10 cellular contexts compared by ENCODE assay signal in genomic region chr10:97549587-97550322, GRCh38. TPM values are rescaled to one million over a fixed set of nuclear protein-coding genes. Genes with fewer than 3 reads are reported as not detected.
DNase-seq lines count a peak whose midpoint lies in the region; ATAC-seq and TF ChIP-seq lines count a peak whose summit lies in the region.
"Had no signal": no experiment of that assay in that cellular context is flagged by ENCODE, and none has a peak within 500 bp of the region (broad histone marks: within the 10 kb centered on the region; RNA-seq: fewer than 3 reads in every experiment).

No MANE protein-coding gene starts in this region.

- H3K27ac Mint-ChIP-seq in Caco-2 (ENCODE audit: unreplicated experiment), result peak overlapping the region; percentile 39
- H3K27ac Mint-ChIP-seq: activated T-helper 1 cell treated with anti-CD3 and anti-CD28 coated beads, Interleukin-12 subunit alpha, Interleukin-12 subunit beta, Interleukin-2, Interleukin-4 antibody, amounts not matched to agents 30 ng/mL and 10 ng/mL and 1 ng/mL, durations not matched to agents 14 hours and 24 hours and 36 hours had no signal

- CTCF ChIA-PET in Caco-2 (lab: Charles Lee), result no interaction called here

- DNase-seq in Caco-2 (peak in 1 of 2 experiments; percentile 60), SK-N-DZ (ENCODE audit: low spot score) (peak; percentile 51), cardiac septum (ENCODE audit: low spot score) (peak; percentile 71), posterior cingulate gyrus (peak in 7 of 10 donors; percentile 52 to 94 (median 69)), NOMO-1 treated with dmso at 0.1 percent for 144 hours (lab: John Stamatoyannopoulos, UW; ENCODE audit: unreplicated experiment) (no peak), NK-92 (lab: John Stamatoyannopoulos, UW; ENCODE audit: unreplicated experiment) (no peak)
- no peak for DNase-seq in activated T-cell treated with anti-CD3 and anti-CD28 coated beads, Interleukin-2, amount 50 U/mL, for 4 hours
- DNase-seq: CD4-positive, alpha-beta memory T cell had no signal

- H3K4me1 Mint-ChIP-seq in Caco-2 (ENCODE audit: low read depth, unreplicated experiment), result peaks cover 12% of the 10 kb centered on the region
- no peaks in the 10 kb centered on the region for H3K4me1 Mint-ChIP-seq in activated T-cell treated with anti-CD3 and anti-CD28 coated beads, Interleukin-2, amount 50 U/mL, for 4 hours (ENCODE audit: low read depth)

- BruUV-seq in Caco-2 (replicated peaks; lab: Mats Ljungman, UMichigan), result no TSS peak

- intact Hi-C loops in Caco-2 (cut with micrococcal nuclease; ENCODE audit: unreplicated experiment) (no loop called here), cardiac septum (cut with DNase I) (loop anchor here (10.0 kb wide), 1 partner anchor 145 kb away; the partner anchor contains the start of gene RRP12), posterior cingulate gyrus (cut with DNase I) (no loop called here)

- H3K4me3 ChIP-seq in Caco-2 (ENCODE audit: low read depth, low read length), result no peak overlapping the region

- no peaks in the 10 kb centered on the region for H3K27me3 Mint-ChIP-seq in Caco-2 (ENCODE audit: insufficient read depth, unreplicated experiment)
- peaks cover 2% of the 10 kb centered on the region for H3K27me3 Mint-ChIP-seq in activated T-cell treated with anti-CD3 and anti-CD28 coated beads, Interleukin-2, amount 50 U/mL, for 4 hours (ENCODE audit: low read depth)
- H3K27me3 Mint-ChIP-seq: CD4-positive, alpha-beta memory T cell had no signal

- H3K36me3 Mint-ChIP-seq in Caco-2 (ENCODE audit: insufficient read depth, unreplicated experiment), result no peaks in the 10 kb centered on the region
- no peaks in the 10 kb centered on the region for H3K36me3 Mint-ChIP-seq in activated T-cell treated with anti-CD3 and anti-CD28 coated beads, Interleukin-2, amount 50 U/mL, for 4 hours (ENCODE audit: insufficient read depth)
- H3K36me3 Mint-ChIP-seq: CD4-positive, alpha-beta memory T cell had no signal

- H3K36me3 ChIP-seq in Caco-2 (ENCODE audit: control insufficient read depth, insufficient read depth, low read length), result no peaks in the 10 kb centered on the region

- H3K4me1 ChIP-seq in Caco-2, result peaks cover 6% of the 10 kb centered on the region; the same call in 1 of the 2 replicates

- no peak for ATAC-seq in HG03175 (IDR thresholded peaks at IDR 0.05; ENCODE audit: unreplicated experiment)
- no peak for ATAC-seq in activated T-cell treated with anti-CD3 and anti-CD28 coated beads, Interleukin-2, amount 50 U/mL, for 4 hours

- H3K27me3 ChIP-seq in Caco-2 (replicated peaks; ENCODE audit: control insufficient read depth, insufficient read depth, low read length), result no peaks in the 10 kb centered on the region

- no peaks in the 10 kb centered on the region for H3K9me3 Mint-ChIP-seq in Caco-2 (ENCODE audit: unreplicated experiment)
- H3K9me3 Mint-ChIP-seq in activated T-cell treated with anti-CD3 and anti-CD28 coated beads, Interleukin-2, amount 50 U/mL, for 4 hours, result no peaks in the 10 kb centered on the region
- H3K9me3 Mint-ChIP-seq: activated T-helper 1 cell treated with anti-CD3 and anti-CD28 coated beads, Interleukin-12 subunit alpha, Interleukin-12 subunit beta, Interleukin-2, Interleukin-4 antibody, amounts not matched to agents 30 ng/mL and 10 ng/mL and 1 ng/mL, durations not matched to agents 14 hours and 24 hours and 36 hours; CD4-positive, alpha-beta memory T cell had no signal

- H3K9me3 ChIP-seq in Caco-2, result no peaks in the 10 kb centered on the region

- TF ChIP-seq CTCF in Caco-2 (IDR thresholded peaks at IDR 0.05; ENCODE audit: insufficient read depth in 1 of 2, low read depth in 1 of 2, low read length in 1 of 2, severe bottlenecking in 1 of 2, unreplicated experiment in 1 of 2), result no peak

- H3K4me3 Mint-ChIP-seq in Caco-2 (ENCODE audit: unreplicated experiment), result no peak overlapping the region
- H3K4me3 Mint-ChIP-seq in activated T-cell treated with anti-CD3 and anti-CD28 coated beads, Interleukin-2, amount 50 U/mL, for 4 hours, result no peak overlapping the region
- H3K4me3 Mint-ChIP-seq: activated T-helper 1 cell treated with anti-CD3 and anti-CD28 coated beads, Interleukin-12 subunit alpha, Interleukin-12 subunit beta, Interleukin-2, Interleukin-4 antibody, amounts not matched to agents 30 ng/mL and 10 ng/mL and 1 ng/mL, durations not matched to agents 14 hours and 24 hours and 36 hours; CD4-positive, alpha-beta memory T cell had no signal

- POLR2A ChIA-PET in Caco-2 (lab: Charles Lee), result no interaction called here

RNA-seq across cellular contexts. Expression of gene ANKRD2, which starts 22.8 kb away (rescaled TPM):
- total RNA-seq in Caco-2 (2022) (0.23 TPM in 1 of 2 replicates, not detected in the other), cardiac septum (138 TPM)
- polyA plus RNA-seq in SK-N-DZ (2014; cell fraction: cytosol; rRNA removed), result not detected in 2 replicates
- polyA plus RNA-seq in SK-N-DZ (2014; cell fraction: nucleus; rRNA removed), result not detected in 2 replicates
- total RNA-seq in activated T-cell treated with anti-CD3 and anti-CD28 coated beads, Interleukin-2, amount 50 U/mL, for 4 hours, result not detected
- total RNA-seq: activated T-helper 1 cell treated with anti-CD3 and anti-CD28 coated beads, Interleukin-12 subunit alpha, Interleukin-12 subunit beta, Interleukin-2, Interleukin-4 antibody, amounts not matched to agents 30 ng/mL and 10 ng/mL and 1 ng/mL, durations not matched to agents 14 hours and 24 hours and 36 hours; CD4-positive, alpha-beta memory T cell had no signal
- polyA plus RNA-seq: CD4-positive, alpha-beta memory T cell had no signal

RNA-seq across cellular contexts. Expression of gene HOGA1, which starts 34.4 kb away (rescaled TPM):
- total RNA-seq in Caco-2 (2022), result 0.50 and 0.67 TPM in 2 replicates
- 4.3 and 6.6 TPM in 2 replicates for polyA plus RNA-seq in SK-N-DZ (2014; cell fraction: cytosol; rRNA removed)
- polyA plus RNA-seq in SK-N-DZ (2014; cell fraction: nucleus; rRNA removed), result 4.4 and 5.9 TPM in 2 replicates
- total RNA-seq in cardiac septum, result 20.4 TPM
- total RNA-seq in activated T-cell treated with anti-CD3 and anti-CD28 coated beads, Interleukin-2, amount 50 U/mL, for 4 hours, result not detected
- total RNA-seq: activated T-helper 1 cell treated with anti-CD3 and anti-CD28 coated beads, Interleukin-12 subunit alpha, Interleukin-12 subunit beta, Interleukin-2, Interleukin-4 antibody, amounts not matched to agents 30 ng/mL and 10 ng/mL and 1 ng/mL, durations not matched to agents 14 hours and 24 hours and 36 hours; CD4-positive, alpha-beta memory T cell had no signal
- polyA plus RNA-seq: CD4-positive, alpha-beta memory T cell had no signal

RNA-seq across cellular contexts. Expression of gene C10orf62, which starts 39.8 kb away (rescaled TPM):
- total RNA-seq in Caco-2 (2022), result not detected in 2 replicates
- polyA plus RNA-seq in SK-N-DZ (2014; cell fraction: cytosol; rRNA removed), result 0.32 TPM in 1 of 2 replicates, not detected in the other
- polyA plus RNA-seq in SK-N-DZ (2014; cell fraction: nucleus; rRNA removed), result 0.16 and 0.19 TPM in 2 replicates
- total RNA-seq in cardiac septum, result 0.51 TPM
- not detected for total RNA-seq in activated T-cell treated with anti-CD3 and anti-CD28 coated beads, Interleukin-2, amount 50 U/mL, for 4 hours
- total RNA-seq: activated T-helper 1 cell treated with anti-CD3 and anti-CD28 coated beads, Interleukin-12 subunit alpha, Interleukin-12 subunit beta, Interleukin-2, Interleukin-4 antibody, amounts not matched to agents 30 ng/mL and 10 ng/mL and 1 ng/mL, durations not matched to agents 14 hours and 24 hours and 36 hours; CD4-positive, alpha-beta memory T cell had no signal
- polyA plus RNA-seq: CD4-positive, alpha-beta memory T cell had no signal

RNA-seq across cellular contexts. Expression of gene UBTD1, which starts 51.0 kb away (rescaled TPM):
- total RNA-seq in Caco-2 (2022), result 11.4 and 11.7 TPM in 2 replicates
- polyA plus RNA-seq in SK-N-DZ (2014; cell fraction: cytosol; rRNA removed), result 5.8 and 6.2 TPM in 2 replicates
- polyA plus RNA-seq in SK-N-DZ (2014; cell fraction: nucleus; rRNA removed), result 5.7 and 6.3 TPM in 2 replicates
- 25.5 TPM for total RNA-seq in cardiac septum
- 1 to 10 TPM; 2.0 to 3.0 (median 2.8) TPM for total RNA-seq in activated T-cell treated with anti-CD3 and anti-CD28 coated beads, Interleukin-2, amount 50 U/mL, for 4 hours

RNA-seq across cellular contexts. Expression of gene MMS19, which starts 51.5 kb away (rescaled TPM):
- total RNA-seq in Caco-2 (2022) (105 and 112 TPM in 2 replicates), cardiac septum (46.7 TPM)
- 103 and 140 TPM in 2 replicates for polyA plus RNA-seq in SK-N-DZ (2014; cell fraction: cytosol; rRNA removed)
- 265 and 277 TPM in 2 replicates for polyA plus RNA-seq in SK-N-DZ (2014; cell fraction: nucleus; rRNA removed)
- total RNA-seq in activated T-cell treated with anti-CD3 and anti-CD28 coated beads, Interleukin-2, amount 50 U/mL, for 4 hours, result 10 to 100 TPM; 77.3 to 87.5 (median 83.4) TPM

Comparison
In these comparisons a context has a peak if more than half of its experiments do, and no peak if none do; other contexts are left out.
1. DNase-seq: peak in SK-N-DZ (single experiment), cardiac septum (single experiment) and posterior cingulate gyrus (7 of 10); none in NOMO-1 treated with dmso at 0.1 percent for 144 hours (single experiment), NK-92 (single experiment) and activated T-cell treated with anti-CD3 and anti-CD28 coated beads, Interleukin-2, amount 50 U/mL, for 4 hours (single experiment).
2. RNA of gene ANKRD2, which starts 22.8 kb away (total RNA-seq): 138 TPM in cardiac septum (single experiment); 0.23 TPM in Caco-2 and not detected in activated T-cell treated with anti-CD3 and anti-CD28 coated beads, Interleukin-2, amount 50 U/mL, for 4 hours; every median in the first group is over 100 times any median in the second.
3. RNA of gene HOGA1, which starts 34.4 kb away (total RNA-seq): 20.4 TPM in cardiac septum (single experiment); 0.50 to 0.67 TPM in Caco-2 and not detected in activated T-cell treated with anti-CD3 and anti-CD28 coated beads, Interleukin-2, amount 50 U/mL, for 4 hours; every median in the first group is over 10 times any median in the second.